8 cellular contexts compared by ENCODE assay signal in the genomic region with DNA sequence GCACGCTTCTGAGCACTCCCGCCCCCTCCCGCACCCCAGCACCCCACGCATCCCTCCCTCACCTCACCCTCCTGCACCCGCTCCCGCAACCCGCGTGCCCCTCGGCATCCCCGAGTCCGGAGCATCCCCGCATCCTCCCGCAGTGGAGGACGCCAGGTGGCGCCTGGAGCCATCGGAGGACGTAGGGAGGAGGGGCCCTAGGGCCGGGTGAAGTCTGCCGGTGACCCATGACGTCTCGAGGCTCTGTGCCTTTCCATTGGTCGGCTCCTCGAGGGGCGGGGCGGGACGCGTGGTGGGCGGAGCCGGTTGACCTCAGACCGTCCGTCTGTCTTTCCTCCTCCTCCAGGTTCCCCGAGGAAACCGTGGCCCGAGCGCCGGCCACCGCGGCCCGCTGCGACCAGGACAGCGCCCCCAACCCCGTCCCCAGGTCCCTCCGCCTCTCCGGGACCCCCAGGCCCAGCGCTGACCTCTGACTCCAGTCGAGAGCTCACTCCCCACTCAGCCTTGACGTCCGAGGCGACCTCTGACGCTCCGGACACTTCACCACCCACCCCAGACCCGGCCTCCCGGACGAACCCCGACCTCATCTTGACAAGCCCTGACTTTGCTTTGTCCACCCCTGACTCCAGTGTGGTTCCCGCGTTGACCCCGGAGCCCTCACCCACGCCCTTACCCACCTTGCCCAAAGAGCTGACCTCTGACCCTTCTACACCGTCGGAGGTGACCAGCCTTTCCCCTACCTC. TPM values are rescaled to one million over a fixed set of nuclear protein-coding genes. Genes with fewer than 3 reads are reported as not detected.
A peak's percentile ranks its signal among the peaks of the same experiment; 100 is the strongest.
DNase-seq lines count a peak whose midpoint lies in the region; ATAC-seq and TF ChIP-seq lines count a peak whose summit lies in the region.

No MANE protein-coding gene starts in this region.

- intact Hi-C loops in Calu3 (cut with micrococcal nuclease; ENCODE audit: unreplicated experiment) = loop anchor here (1.0 to 2.0 kb wide), 3 partner anchors 82 to 114 kb away; a partner anchor contains a TSS

- H3K27me3 Mint-ChIP-seq in Calu3 (ENCODE audit: unreplicated experiment) (peaks cover 24% of the 10 kb centered on the region), endothelial cell (ENCODE audit: unreplicated experiment) (no peaks in the 10 kb centered on the region)

- H3K4me1 Mint-ChIP-seq in Calu3 (ENCODE audit: low read depth, unreplicated experiment) (no peaks in the 10 kb centered on the region), endothelial cell (ENCODE audit: unreplicated experiment) (no peaks in the 10 kb centered on the region)

- no peak overlapping the region for H3K27ac ChIP-seq in HUES48 (ENCODE audit: low read depth, low read length)

- H3K9ac ChIP-seq in HUES48 (ENCODE audit: low read depth, low read length) (no peak overlapping the region), NT2/D1 (ENCODE audit: insufficient read length, low read depth) (peak overlapping the region; percentile 47)

- ATAC-seq in GM21423 (IDR thresholded peaks at IDR 0.05; ENCODE audit: unreplicated experiment) = peak; percentile 99

- CTCF ChIA-PET in Calu3 (lab: Charles Lee) = interaction anchor here (0.5 to 2.0 kb wide), 7 partner anchors 18 to 151 kb away, joined by 3 to 15 read pairs (median 4); a partner anchor contains a TSS

- H3K36me3 Mint-ChIP-seq in Calu3 (ENCODE audit: insufficient read depth, unreplicated experiment) = peaks cover 16% of the 10 kb centered on the region
- H3K36me3 Mint-ChIP-seq in endothelial cell (ENCODE audit: low read depth, unreplicated experiment) = no peaks in the 10 kb centered on the region

- BruUV-seq in Calu3 (replicated peaks; lab: Mats Ljungman, UMichigan) = no TSS peak

- TF ChIP-seq CTCF in Calu3 (IDR thresholded peaks at IDR 0.05; ENCODE audit: unreplicated experiment) (peak; percentile 91), endothelial cell (IDR thresholded peaks at IDR 0.05; ENCODE audit: unreplicated experiment) (peak; percentile 46)

- H3K27ac Mint-ChIP-seq in Calu3 (ENCODE audit: unreplicated experiment) (peak overlapping the region; percentile 78), endothelial cell (ENCODE audit: unreplicated experiment) (peak overlapping the region; percentile 59)

- H3K4me3 ChIP-seq in HUES48 (ENCODE audit: low read depth, low read length) (peak overlapping the region; percentile 25; the same call in 1 of the 2 replicates), NT2/D1 (ENCODE audit: insufficient read length, low read depth) (peak overlapping the region; percentile 16)

- no peaks in the 10 kb centered on the region for H3K27me3 ChIP-seq in HUES48 (ENCODE audit: control insufficient read depth, insufficient read depth, low read length)
- H3K27me3 ChIP-seq in NT2/D1 (ENCODE audit: insufficient read depth, insufficient read length) = no peaks in the 10 kb centered on the region

- H3K36me3 ChIP-seq in HUES48 (ENCODE audit: control insufficient read depth, insufficient read depth, low read length) = no peaks in the 10 kb centered on the region
- H3K36me3 ChIP-seq in NT2/D1 (ENCODE audit: insufficient read depth, insufficient read length, low read length) = no peaks in the 10 kb centered on the region

- no peaks in the 10 kb centered on the region for H3K9me3 Mint-ChIP-seq in Calu3 (ENCODE audit: low read depth, unreplicated experiment)
- no peaks in the 10 kb centered on the region for H3K9me3 Mint-ChIP-seq in endothelial cell (ENCODE audit: unreplicated experiment)

- H3K4me1 ChIP-seq in HUES48 (ENCODE audit: control insufficient read depth, insufficient read depth, low read length) (no peaks in the 10 kb centered on the region), NT2/D1 (ENCODE audit: insufficient read depth, insufficient read length) (peaks cover 8% of the 10 kb centered on the region)

- peak; percentile 98 for DNase-seq in Calu3
- peak; percentile 81 for DNase-seq in NT2/D1 (ENCODE audit: low read depth, low spot score)
- peak; percentile 67 for DNase-seq in activated CD8-positive, alpha-beta memory T cell treated with anti-CD3 and anti-CD28 coated beads, Interleukin-2, amount 50 U/mL, for 24 hours (ENCODE audit: extremely low read depth)
- peak; percentile 93 for DNase-seq in endothelial cell (ENCODE audit: low spot score)
- peak; percentile 96 for DNase-seq in midbrain (lab: John Stamatoyannopoulos, UW)
- DNase-seq in stimulated activated CD8-positive, alpha-beta memory T cell treated with anti-CD3 and anti-CD28 coated beads, Interleukin-15, amount 100 ng/mL, for 48 hours (ENCODE audit: low read depth in 2 of 2) = peak; percentile 78 to 80

- peak overlapping the region; percentile 73 for H3K4me3 Mint-ChIP-seq in Calu3 (ENCODE audit: low read depth, unreplicated experiment)
- no peak overlapping the region for H3K4me3 Mint-ChIP-seq in endothelial cell (ENCODE audit: unreplicated experiment)

- H3K9me3 ChIP-seq in HUES48 (ENCODE audit: control insufficient read depth, insufficient read depth, low read length) (no peaks in the 10 kb centered on the region), NT2/D1 (ENCODE audit: insufficient read depth, low read length) (no peaks in the 10 kb centered on the region)

RNA-seq across cellular contexts. Expression of a gene that starts 19.9 kb away (rescaled TPM):
- total RNA-seq in Calu3 (2022) (not detected in 2 replicates), endothelial cell (ENCODE audit: unreplicated experiment) (0.69 TPM)

RNA-seq across cellular contexts. Expression of a gene that starts 28.3 kb away (rescaled TPM):
- total RNA-seq in Calu3 (2022) (0.57 and 0.78 TPM in 2 replicates), endothelial cell (ENCODE audit: unreplicated experiment) (3.6 TPM)

RNA-seq across cellular contexts. Expression of a gene that starts 28.8 kb away (rescaled TPM):
- 0.26 and 0.69 TPM in 2 replicates for total RNA-seq in Calu3 (2022)
- 0.95 TPM for total RNA-seq in endothelial cell (ENCODE audit: unreplicated experiment)

RNA-seq across cellular contexts. Expression of a gene that starts 32.1 kb away (rescaled TPM):
- total RNA-seq in Calu3 (2022) (49.6 and 60.6 TPM in 2 replicates), endothelial cell (ENCODE audit: unreplicated experiment) (37.7 TPM)

RNA-seq across cellular contexts. Expression of a gene that starts 40.6 kb away (rescaled TPM):
- total RNA-seq in Calu3 (2022) = 11.9 and 13.0 TPM in 2 replicates
- 8.7 TPM for total RNA-seq in endothelial cell (ENCODE audit: unreplicated experiment)
